ENCODE assay signal across 30 cellular contexts in the genomic region with DNA sequence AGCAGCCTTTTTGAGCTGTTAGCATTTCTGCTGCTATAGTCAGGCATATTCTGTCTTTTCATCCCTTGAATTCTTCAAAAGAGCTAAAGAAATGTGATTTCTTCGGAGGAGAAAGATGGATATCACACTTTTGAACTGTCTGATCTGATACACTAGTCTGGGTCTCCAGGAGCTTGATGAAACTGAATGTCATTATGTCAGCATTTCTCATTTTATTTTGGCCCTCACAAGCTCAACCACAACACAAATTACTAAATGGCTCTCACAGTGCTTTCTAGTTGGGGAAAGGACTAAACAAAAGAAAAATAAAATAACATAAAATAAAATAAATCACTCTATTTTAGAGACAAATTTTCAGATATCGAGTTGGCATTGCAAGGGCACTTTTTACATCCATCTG.
"Had no signal": no experiment of that assay in that cellular context is flagged by ENCODE, and none has a peak within 500 bp of the region (broad histone marks: within the 10 kb centered on the region; RNA-seq: fewer than 3 reads in every experiment).

No MANE protein-coding gene starts in this region.

- FAIRE-seq: bronchial epithelial cell had no signal

- H3K36me3 ChIP-seq: cardiac muscle cell, WERI-Rb-1 had no signal

- DNase-seq: activated CD4-positive, alpha-beta memory T cell treated with anti-CD3 and anti-CD28 coated beads, Interleukin-2, amount 10 ng/mL, durations not matched to agents 7 days and 5 days; activated CD4-positive, alpha-beta T cell treated with anti-CD3 and anti-CD28 coated beads for 1 hour; activated CD4-positive, alpha-beta T cell treated with anti-CD3 and anti-CD28 coated beads for 36 hours; activated CD4-positive, alpha-beta T cell treated with anti-CD3 and anti-CD28 coated beads for 48 hours; activated CD4-positive, alpha-beta T cell treated with anti-CD3 and anti-CD28 coated beads, Interleukin-2, amount 10 ng/mL, durations not matched to agents 7 days and 5 days; activated CD4-positive, alpha-beta T cell treated with anti-CD3 and anti-CD28 coated beads, Interleukin-2, amount 50 U/mL, for 48 hours; activated CD4-positive, CD25-positive, alpha-beta regulatory T cell; activated CD8-positive, alpha-beta memory T cell treated with anti-CD3 and anti-CD28 coated beads for 24 hours; activated CD8-positive, alpha-beta memory T cell treated with anti-CD3 and anti-CD28 coated beads, Interleukin-2, amount 10 ng/mL, durations not matched to agents 7 days and 5 days; activated CD8-positive, alpha-beta memory T cell treated with anti-CD3 and anti-CD28 coated beads, Interleukin-2, amount 50 U/mL, for 48 hours; activated CD8-positive, alpha-beta T cell treated with anti-CD3 and anti-CD28 coated beads, Interleukin-2, amount 10 ng/mL, durations not matched to agents 7 days and 5 days; activated effector memory CD4-positive, alpha-beta T cell treated with Interleukin-2 at 50 U/mL for 16 hours; activated gamma-delta T cell; activated naive CD4-positive, alpha-beta T cell treated with anti-CD3 and anti-CD28 coated beads, Interleukin-2, amount 10 ng/mL, durations not matched to agents 7 days and 5 days; activated naive CD4-positive, alpha-beta T cell treated with Interleukin-2 at 50 U/mL for 16 hours; activated naive CD8-positive, alpha-beta T cell treated with anti-CD3 and anti-CD28 coated beads, Interleukin-2, amount 10 ng/mL, durations not matched to agents 7 days and 5 days; activated naive CD8-positive, alpha-beta T cell treated with anti-CD3 and anti-CD28 coated beads, Interleukin-2, amount 50 U/mL, for 24 hours; activated T-cell treated with anti-CD3 and anti-CD28 coated beads, Interleukin-2, amount 50 U/mL, for 24 hours; activated T-cell treated with anti-CD3 and anti-CD28 coated beads, Interleukin-2, amount 50 U/mL, for 48 hours; aorta; caudate nucleus; cerebellar nuclear complex; T-helper 1 cell; T-helper 2 cell; T-helper 9 cell; WERI-Rb-1 had no signal

- H3K4me3 ChIP-seq: cardiac muscle cell had no signal

- H3K27ac ChIP-seq: cardiac muscle cell, WERI-Rb-1 had no signal

- ATAC-seq: activated CD4-positive, alpha-beta T cell treated with anti-CD3 and anti-CD28 coated beads for 36 hours; activated CD4-positive, CD25-positive, alpha-beta regulatory T cell treated with anti-CD3 and anti-CD28 coated beads, Interleukin-2, amount 50 U/mL, for 24 hours; activated CD8-positive, alpha-beta memory T cell treated with anti-CD3 and anti-CD28 coated beads, Interleukin-2, amount 10 ng/mL, durations not matched to agents 7 days and 5 days; activated CD8-positive, alpha-beta T cell treated with anti-CD3 and anti-CD28 coated beads, Interleukin-2, amount 10 ng/mL, durations not matched to agents 7 days and 5 days; activated naive CD8-positive, alpha-beta T cell treated with anti-CD3 and anti-CD28 coated beads, Interleukin-2, amount 50 U/mL, for 24 hours; WTC11 had no signal

- H3K27me3 ChIP-seq: cardiac muscle cell had no signal
